In genomic region chr17:65523411-65523810, GRCh38 we compare ENCODE assay signal across 17 cellular contexts.
A peak's percentile ranks its signal among the peaks of the same experiment; 100 is the strongest.
DNase-seq lines count a peak whose midpoint lies in the region; ATAC-seq and TF ChIP-seq lines count a peak whose summit lies in the region.
"Had no signal": no experiment of that assay in that cellular context is flagged by ENCODE, and none has a peak within 500 bp of the region (broad histone marks: within the 10 kb centered on the region; RNA-seq: fewer than 3 reads in every experiment).

No MANE protein-coding gene starts in this region.

- peaks cover 56% of the 10 kb centered on the region for H3K4me1 Mint-ChIP-seq in activated naive CD4-positive, alpha-beta T cell treated with anti-CD3 and anti-CD28 coated beads, Interleukin-2, amount 10 ng/mL, durations not matched to agents 7 days and 5 days
- H3K4me1 Mint-ChIP-seq in T-helper 2 cell treated with Interferon-gamma antibody and Interleukin-4, amounts not matched to agents 5 μg/mL and 100 μg/mL, for 36 hours (ENCODE audit: low read depth) = peaks cover 35% of the 10 kb centered on the region
- H3K4me1 Mint-ChIP-seq in stimulated activated memory B cell treated with anti-CD40 and anti-IgM and Interleukin-4, amounts not matched to agents 10 μg/mL and 1 μg/mL and 100 μg/mL, for 72 hours = no peaks in the 10 kb centered on the region

- peaks cover 2% of the 10 kb centered on the region for H3K9me3 Mint-ChIP-seq in activated naive CD4-positive, alpha-beta T cell treated with anti-CD3 and anti-CD28 coated beads, Interleukin-2, amount 10 ng/mL, durations not matched to agents 7 days and 5 days
- no peaks in the 10 kb centered on the region for H3K9me3 Mint-ChIP-seq in T-helper 2 cell treated with Interferon-gamma antibody and Interleukin-4, amounts not matched to agents 5 μg/mL and 100 μg/mL, for 36 hours
- H3K9me3 Mint-ChIP-seq in stimulated activated memory B cell treated with anti-CD40 and anti-IgM and Interleukin-4, amounts not matched to agents 10 μg/mL and 1 μg/mL and 100 μg/mL, for 72 hours = no peaks in the 10 kb centered on the region

- DNase-seq in activated naive CD4-positive, alpha-beta T cell treated with anti-CD3 and anti-CD28 coated beads, Interleukin-2, amount 10 ng/mL, durations not matched to agents 7 days and 5 days = peak; percentile 41
- no peak for DNase-seq in activated naive CD4-positive, alpha-beta T cell (lab: John Stamatoyannopoulos, UW)
- no peak for DNase-seq in T-helper 2 cell treated with Interferon-gamma antibody and Interleukin-4, amounts not matched to agents 5 μg/mL and 100 μg/mL, for 36 hours (ENCODE audit: low spot score)
- no peak for DNase-seq in effector memory CD4-positive, alpha-beta T cell
- DNase-seq in activated gamma-delta T cell (lab: John Stamatoyannopoulos, UW) (no peak), GM20000 (ENCODE audit: low spot score) (no peak)
- DNase-seq: caudate nucleus, gastrocnemius medialis, Karpas-422, mesenchymal stem cell, NCI-H1436 treated with DMSO at 0.1 percent for 48 hours, NCI-H510A, occipital lobe, SK-N-SH had no signal

- H3K4me1 ChIP-seq in effector memory CD4-positive, alpha-beta T cell (ENCODE audit: control insufficient read depth, insufficient read depth, low read length, poor library complexity, severe bottlenecking) = peaks cover 21% of the 10 kb centered on the region
- H3K4me1 ChIP-seq: gastrocnemius medialis, HAP-1 had no signal

- peaks cover 6% of the 10 kb centered on the region for H3K36me3 Mint-ChIP-seq in activated naive CD4-positive, alpha-beta T cell treated with anti-CD3 and anti-CD28 coated beads, Interleukin-2, amount 10 ng/mL, durations not matched to agents 7 days and 5 days
- peaks cover 1% of the 10 kb centered on the region for H3K36me3 Mint-ChIP-seq in T-helper 2 cell treated with Interferon-gamma antibody and Interleukin-4, amounts not matched to agents 5 μg/mL and 100 μg/mL, for 36 hours (ENCODE audit: low read depth)
- no peaks in the 10 kb centered on the region for H3K36me3 Mint-ChIP-seq in stimulated activated memory B cell treated with anti-CD40 and anti-IgM and Interleukin-4, amounts not matched to agents 10 μg/mL and 1 μg/mL and 100 μg/mL, for 72 hours

- no peak overlapping the region for H3K4me3 ChIP-seq in effector memory CD4-positive, alpha-beta T cell (ENCODE audit: insufficient read depth, low read depth, low read length, poor library complexity, severe bottlenecking)
- H3K4me3 ChIP-seq: gastrocnemius medialis, HAP-1 had no signal

- CTCF ChIA-PET in activated naive CD4-positive, alpha-beta T cell treated with anti-CD3 and anti-CD28 coated beads, Interleukin-2, amount 10 ng/mL, durations not matched to agents 7 days and 5 days (lab: Charles Lee) = interaction anchor here (1.0 kb wide), 1 partner anchor 67 kb away, joined by 3 read pairs; no protein-coding TSS in a partner anchor

- H3K27me3 Mint-ChIP-seq in activated naive CD4-positive, alpha-beta T cell treated with anti-CD3 and anti-CD28 coated beads, Interleukin-2, amount 10 ng/mL, durations not matched to agents 7 days and 5 days = peaks cover 44% of the 10 kb centered on the region
- H3K27me3 Mint-ChIP-seq in T-helper 2 cell treated with Interferon-gamma antibody and Interleukin-4, amounts not matched to agents 5 μg/mL and 100 μg/mL, for 36 hours (ENCODE audit: low read depth) = peaks cover 48% of the 10 kb centered on the region
- H3K27me3 Mint-ChIP-seq in stimulated activated memory B cell treated with anti-CD40 and anti-IgM and Interleukin-4, amounts not matched to agents 10 μg/mL and 1 μg/mL and 100 μg/mL, for 72 hours = peaks cover 9% of the 10 kb centered on the region

- H3K9me3 ChIP-seq in effector memory CD4-positive, alpha-beta T cell (ENCODE audit: control insufficient read depth, low read length) = no peaks in the 10 kb centered on the region
- H3K9me3 ChIP-seq: gastrocnemius medialis, HAP-1, SK-N-SH had no signal

- H3K27ac ChIP-seq in effector memory CD4-positive, alpha-beta T cell (ENCODE audit: insufficient read depth, low read length, poor library complexity, severe bottlenecking) = peak overlapping the region; percentile 51
- H3K27ac ChIP-seq: gastrocnemius medialis had no signal

- H3K27ac Mint-ChIP-seq in activated naive CD4-positive, alpha-beta T cell treated with anti-CD3 and anti-CD28 coated beads, Interleukin-2, amount 10 ng/mL, durations not matched to agents 7 days and 5 days = peak overlapping the region; percentile 95
- peak overlapping the region; percentile 80 for H3K27ac Mint-ChIP-seq in T-helper 2 cell treated with Interferon-gamma antibody and Interleukin-4, amounts not matched to agents 5 μg/mL and 100 μg/mL, for 36 hours
- no peak overlapping the region for H3K27ac Mint-ChIP-seq in stimulated activated memory B cell treated with anti-CD40 and anti-IgM and Interleukin-4, amounts not matched to agents 10 μg/mL and 1 μg/mL and 100 μg/mL, for 72 hours

- H3K4me3 Mint-ChIP-seq in activated naive CD4-positive, alpha-beta T cell treated with anti-CD3 and anti-CD28 coated beads, Interleukin-2, amount 10 ng/mL, durations not matched to agents 7 days and 5 days = peak overlapping the region; percentile 59
- peak overlapping the region; percentile 61 for H3K4me3 Mint-ChIP-seq in T-helper 2 cell treated with Interferon-gamma antibody and Interleukin-4, amounts not matched to agents 5 μg/mL and 100 μg/mL, for 36 hours
- no peak overlapping the region for H3K4me3 Mint-ChIP-seq in stimulated activated memory B cell treated with anti-CD40 and anti-IgM and Interleukin-4, amounts not matched to agents 10 μg/mL and 1 μg/mL and 100 μg/mL, for 72 hours

- no peaks in the 10 kb centered on the region for H3K36me3 ChIP-seq in effector memory CD4-positive, alpha-beta T cell (ENCODE audit: control insufficient read depth, insufficient read depth, low read length)
- H3K36me3 ChIP-seq: HAP-1 had no signal

- no peak for ATAC-seq in GM21786 (IDR thresholded peaks at IDR 0.05; ENCODE audit: unreplicated experiment)
- no peak for ATAC-seq in stimulated activated memory B cell treated with anti-CD40 and anti-IgM and Interleukin-4, amounts not matched to agents 10 μg/mL and 1 μg/mL and 100 μg/mL, for 72 hours
- ATAC-seq: gastrocnemius medialis had no signal

- TF ChIP-seq CTCF in GM20000 (IDR thresholded peaks at IDR 0.05; ENCODE audit: extremely low read depth, missing control alignments) = no peak

- H3K27me3 ChIP-seq in effector memory CD4-positive, alpha-beta T cell (replicated peaks; ENCODE audit: control insufficient read depth, insufficient read depth, low read length, poor library complexity, severe bottlenecking) = no peaks in the 10 kb centered on the region
- H3K27me3 ChIP-seq: gastrocnemius medialis had no signal
